In genomic region chr1:36091698-36092097, GRCh38 we compare ENCODE assay signal across 15 cellular contexts. TPM values are rescaled to one million over a fixed set of nuclear protein-coding genes. Genes with fewer than 3 reads are reported as not detected.
DNase-seq lines count a peak whose midpoint lies in the region; ATAC-seq and TF ChIP-seq lines count a peak whose summit lies in the region.
"Had no signal": no experiment of that assay in that cellular context is flagged by ENCODE, and none has a peak within 500 bp of the region (broad histone marks: within the 10 kb centered on the region; RNA-seq: fewer than 3 reads in every experiment).

No MANE protein-coding gene starts in this region.

- H3K27me3 ChIP-seq in NT2/D1 (ENCODE audit: insufficient read depth, insufficient read length) (no peaks in the 10 kb centered on the region), osteoblast (ENCODE audit: insufficient read depth, low read length) (no peaks in the 10 kb centered on the region)
- H3K27me3 ChIP-seq: MG63, suprapubic skin had no signal

- H3K79me2 ChIP-seq in osteoblast (ENCODE audit: insufficient read depth, low read length), result peaks cover 41% of the 10 kb centered on the region

- H3K4me3 ChIP-seq in NT2/D1 (ENCODE audit: insufficient read length, low read depth) (no peak overlapping the region), osteoblast (ENCODE audit: insufficient read depth, low read length) (no peak overlapping the region)
- H3K4me3 ChIP-seq: A549, MG63, suprapubic skin had no signal

- peaks cover 10% of the 10 kb centered on the region for H4K20me1 ChIP-seq in osteoblast (ENCODE audit: insufficient read depth, low read length)

- H3K9me3 ChIP-seq in NT2/D1 (ENCODE audit: insufficient read depth, low read length) (no peaks in the 10 kb centered on the region), osteoblast (ENCODE audit: low read depth, low read length) (no peaks in the 10 kb centered on the region)
- H3K9me3 ChIP-seq: A549, MG63, suprapubic skin had no signal

- no peaks in the 10 kb centered on the region for H3K27me3 Mint-ChIP-seq in activated CD4-positive, alpha-beta T cell treated with anti-CD3 and anti-CD28 coated beads, Interleukin-2, amount 10 ng/mL, durations not matched to agents 24 days and 14 days
- no peaks in the 10 kb centered on the region for H3K27me3 Mint-ChIP-seq in chondrocyte (ENCODE audit: low read depth)

- H3K4me1 Mint-ChIP-seq in activated CD4-positive, alpha-beta T cell treated with anti-CD3 and anti-CD28 coated beads, Interleukin-2, amount 10 ng/mL, durations not matched to agents 24 days and 14 days, result peaks cover 21% of the 10 kb centered on the region
- H3K4me1 Mint-ChIP-seq in chondrocyte (ENCODE audit: low read depth), result peaks cover 17% of the 10 kb centered on the region

- H3K9me3 Mint-ChIP-seq in activated CD4-positive, alpha-beta T cell treated with anti-CD3 and anti-CD28 coated beads, Interleukin-2, amount 10 ng/mL, durations not matched to agents 24 days and 14 days, result no peaks in the 10 kb centered on the region
- H3K9me3 Mint-ChIP-seq in chondrocyte (ENCODE audit: low read depth), result no peaks in the 10 kb centered on the region

- peaks cover 29% of the 10 kb centered on the region for H3K36me3 Mint-ChIP-seq in activated CD4-positive, alpha-beta T cell treated with anti-CD3 and anti-CD28 coated beads, Interleukin-2, amount 10 ng/mL, durations not matched to agents 24 days and 14 days (ENCODE audit: low read depth)
- peaks cover 11% of the 10 kb centered on the region for H3K36me3 Mint-ChIP-seq in chondrocyte (ENCODE audit: low read depth)

- H3K36me3 ChIP-seq in NT2/D1 (ENCODE audit: insufficient read depth, insufficient read length, low read length) (peaks cover 74% of the 10 kb centered on the region), osteoblast (ENCODE audit: insufficient read depth, low read length) (peaks cover 44% of the 10 kb centered on the region)

- H3K27ac Mint-ChIP-seq in activated CD4-positive, alpha-beta T cell treated with anti-CD3 and anti-CD28 coated beads, Interleukin-2, amount 10 ng/mL, durations not matched to agents 24 days and 14 days, result no peak overlapping the region
- no peak overlapping the region for H3K27ac Mint-ChIP-seq in chondrocyte (ENCODE audit: unreplicated experiment)

- no peak overlapping the region for H3K27ac ChIP-seq in osteoblast (ENCODE audit: low read depth, low read length)
- H3K27ac ChIP-seq: A549, suprapubic skin had no signal

- intact Hi-C loops in activated CD4-positive, alpha-beta T cell treated with anti-CD3 and anti-CD28 coated beads, Interleukin-2, amount 10 ng/mL, durations not matched to agents 24 days and 14 days (cut with micrococcal nuclease), result no loop called here

- H3K4me1 ChIP-seq in NT2/D1 (ENCODE audit: insufficient read depth, insufficient read length) (peaks cover 28% of the 10 kb centered on the region), osteoblast (ENCODE audit: insufficient read depth, low read length) (peaks cover 12% of the 10 kb centered on the region)

- DNase-seq in activated CD4-positive, alpha-beta T cell treated with anti-CD3 and anti-CD28 coated beads, Interleukin-2, amount 10 ng/mL, durations not matched to agents 24 days and 14 days, result no peak
- no peak for DNase-seq in activated CD4-positive, alpha-beta T cell treated with anti-CD3 and anti-CD28 coated beads for 48 hours
- no peak for DNase-seq in NT2/D1 (ENCODE audit: low read depth, low spot score)
- DNase-seq in chondrocyte (ENCODE audit: low spot score), result peak; percentile 76
- DNase-seq in osteoblast (ENCODE audit: insufficient read length, low spot score, missing footprints), result peak; percentile 25
- no peak for DNase-seq in NCI-H2107 treated with DMSO at 0.1 percent for 48 hours (lab: John Stamatoyannopoulos, UW; ENCODE audit: unreplicated experiment)
- no peak for DNase-seq in NCI-H1694 (lab: John Stamatoyannopoulos, UW)
- DNase-seq: C1 segment of cervical spinal cord, mesendoderm, MG63, NCI-H2029, NCI-H446 treated with DMSO at 0.1 percent for 48 hours had no signal

- peak overlapping the region; percentile 41 for H3K4me3 Mint-ChIP-seq in activated CD4-positive, alpha-beta T cell treated with anti-CD3 and anti-CD28 coated beads, Interleukin-2, amount 10 ng/mL, durations not matched to agents 24 days and 14 days
- H3K4me3 Mint-ChIP-seq in chondrocyte (ENCODE audit: unreplicated experiment), result no peak overlapping the region

- no peak overlapping the region for H2AFZ ChIP-seq in osteoblast (ENCODE audit: low read length)

- H3K9ac ChIP-seq in NT2/D1 (ENCODE audit: insufficient read length, low read depth), result peak overlapping the region; percentile 1

- TF ChIP-seq CTCF in chondrocyte (IDR thresholded peaks at IDR 0.05), result no peak
- TF ChIP-seq CTCF in osteoblast (IDR thresholded peaks at IDR 0.05; ENCODE audit: extremely low read depth, low read depth, low read length), result no peak

- no peak for ATAC-seq in GM18861 (IDR thresholded peaks at IDR 0.05; ENCODE audit: unreplicated experiment)
- ATAC-seq: A549 had no signal

- H3K4me2 ChIP-seq in osteoblast (ENCODE audit: insufficient read depth, low read length), result no peak overlapping the region
- H3K4me2 ChIP-seq: A549 had no signal

RNA-seq across cellular contexts. Expression of gene ADPRS, which starts 3.0 kb away (rescaled TPM):
- total RNA-seq in activated CD4-positive, alpha-beta T cell treated with anti-CD3 and anti-CD28 coated beads, Interleukin-2, amount 10 ng/mL, durations not matched to agents 24 days and 14 days, result 35.3 and 38.8 TPM in 2 replicates
- 24.0 to 26.9 TPM (median 26.8 TPM) in 3 replicates for total RNA-seq in chondrocyte
- total RNA-seq in osteoblast, result 20.6 and 24.2 TPM in 2 replicates

RNA-seq across cellular contexts. Expression of gene TEKT2, which starts 7.8 kb away (rescaled TPM):
- total RNA-seq in activated CD4-positive, alpha-beta T cell treated with anti-CD3 and anti-CD28 coated beads, Interleukin-2, amount 10 ng/mL, durations not matched to agents 24 days and 14 days, result not detected in 2 replicates
- total RNA-seq in chondrocyte (0.17 TPM in 1 of 3 replicates, not detected in the others), osteoblast (0.29 TPM in 1 of 2 replicates, not detected in the other)

RNA-seq across cellular contexts. Expression of gene COL8A2, which starts 33.3 kb away (rescaled TPM):
- total RNA-seq in activated CD4-positive, alpha-beta T cell treated with anti-CD3 and anti-CD28 coated beads, Interleukin-2, amount 10 ng/mL, durations not matched to agents 24 days and 14 days, result 0.12 TPM in 2 replicates
- 10.8 to 18.1 TPM (median 17.4 TPM) in 3 replicates for total RNA-seq in chondrocyte
- 12.7 and 15.2 TPM in 2 replicates for total RNA-seq in osteoblast

RNA-seq across cellular contexts. Expression of gene TRAPPC3, which starts 57.6 kb away (rescaled TPM):
- total RNA-seq in activated CD4-positive, alpha-beta T cell treated with anti-CD3 and anti-CD28 coated beads, Interleukin-2, amount 10 ng/mL, durations not matched to agents 24 days and 14 days, result 71.2 and 72.4 TPM in 2 replicates
- 67.7 to 74.5 TPM (median 69.7 TPM) in 3 replicates for total RNA-seq in chondrocyte
- total RNA-seq in osteoblast, result 93.4 and 111 TPM in 2 replicates

Comparison
In these comparisons a context has a peak if more than half of its experiments do, and no peak if none do; other contexts are left out.
1. DNase-seq: peak in chondrocyte (single experiment) and osteoblast (single experiment); none in activated CD4-positive, alpha-beta T cell treated with anti-CD3 and anti-CD28 coated beads, Interleukin-2, amount 10 ng/mL, durations not matched to agents 24 days and 14 days (single experiment), activated CD4-positive, alpha-beta T cell treated with anti-CD3 and anti-CD28 coated beads for 48 hours (single experiment), NT2/D1 (single experiment), NCI-H2107 treated with DMSO at 0.1 percent for 48 hours (single experiment) and NCI-H1694 (single experiment).
2. RNA of gene COL8A2, which starts 33.3 kb away (total RNA-seq): 10.8 to 18.1 TPM in chondrocyte and 12.7 to 15.2 TPM in osteoblast; 0.12 TPM in activated CD4-positive, alpha-beta T cell treated with anti-CD3 and anti-CD28 coated beads, Interleukin-2, amount 10 ng/mL, durations not matched to agents 24 days and 14 days; every median in the first group is over 10 times any median in the second.